Comparison of ENCODE assay signal across 15 cellular contexts in the genomic region with DNA sequence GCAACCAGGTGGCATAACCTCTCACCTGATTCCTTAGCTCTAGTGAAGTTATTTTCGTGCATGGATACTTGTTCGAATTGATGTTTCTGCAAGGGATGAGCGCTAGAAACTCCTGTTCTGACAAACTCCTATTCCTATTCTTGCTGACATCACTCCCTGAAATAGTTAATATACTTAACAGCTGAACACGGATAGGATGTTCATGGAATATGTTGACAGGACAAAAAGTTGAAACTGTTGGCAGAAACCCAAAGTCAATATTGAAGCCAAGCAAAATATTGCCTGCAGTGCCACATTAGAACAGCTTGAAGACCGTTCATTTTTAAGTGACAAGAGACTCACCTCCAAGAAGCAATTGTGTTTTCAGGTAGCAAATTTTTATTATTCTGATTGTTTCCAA. TPM values are rescaled to one million over a fixed set of nuclear protein-coding genes. Genes with fewer than 3 reads are reported as not detected.
DNase-seq lines count a peak whose midpoint lies in the region; ATAC-seq and TF ChIP-seq lines count a peak whose summit lies in the region.
"Had no signal": no experiment of that assay in that cellular context is flagged by ENCODE, and none has a peak within 500 bp of the region (broad histone marks: within the 10 kb centered on the region; RNA-seq: fewer than 3 reads in every experiment).

A gene (plus strand): TSS at position 287 of the 400 bp plus-strand sequence. CDS start 689 bp downstream, outside the sequence.

- ATAC-seq in HG02571 (IDR thresholded peaks at IDR 0.05; ENCODE audit: unreplicated experiment), result no peak

- no peaks in the 10 kb centered on the region for H3K79me1 ChIP-seq in mesenchymal stem cell (replicated peaks; ENCODE audit: low read length, poor library complexity, severe bottlenecking)

- peak within 1 kb of the TSS; percentile 6 for H3K4me2 ChIP-seq in mesenchymal stem cell (ENCODE audit: low read length, poor library complexity, severe bottlenecking)

- peak; percentile 69 for DNase-seq in DMS153 (lab: John Stamatoyannopoulos, UW)
- peak; percentile 3 for DNase-seq in M059J (ENCODE audit: low read depth)
- DNase-seq in choroid plexus epithelial cell (ENCODE audit: low read depth), result peak; percentile 77
- DNase-seq in mesenchymal stem cell, result no peak
- DNase-seq in stimulated activated CD4-positive, alpha-beta T cell treated with anti-CD3 and anti-CD28 coated beads, Interleukin-4, amount 100 ng/mL, for 1 hour, result no peak
- DNase-seq in dedifferentiated amniotic fluid mesenchymal stem cell (ENCODE audit: extremely low spot score), result no peak
- no peak for DNase-seq in anterior cingulate cortex (lab: John Stamatoyannopoulos, UW)
- DNase-seq: activated CD4-positive, alpha-beta memory T cell treated with anti-CD3 and anti-CD28 coated beads for 36 hours; activated gamma-delta T cell treated with Interleukin-2 at 50 U/mL for 16 hours; GF-D8; NCI-H1694; OCI-M1 had no signal

- no peak within 1 kb of the TSS for H4K91ac ChIP-seq in mesenchymal stem cell (ENCODE audit: low read length)

- TF ChIP-seq CTCF in choroid plexus epithelial cell (conservative IDR thresholded peaks at IDR 0.05; ENCODE audit: low read depth, low read length), result no peak

- no peak within 1 kb of the TSS for H2BK12ac ChIP-seq in mesenchymal stem cell (ENCODE audit: low read length in 2 of 2)

- H3K14ac ChIP-seq in mesenchymal stem cell (ENCODE audit: low read length in 2 of 2), result no peak within 1 kb of the TSS

- H2BK120ac ChIP-seq in mesenchymal stem cell (ENCODE audit: low read depth, low read length), result no peak within 1 kb of the TSS

- H2AK5ac ChIP-seq in mesenchymal stem cell (ENCODE audit: low read length, severe bottlenecking), result peak within 1 kb of the TSS; percentile 10

- H3K4me1 ChIP-seq in mesenchymal stem cell (ENCODE audit: control insufficient read depth, insufficient read depth, low read depth, low read length), result peaks cover 4% of the 10 kb centered on the region
- H3K4me1 ChIP-seq: parathyroid adenoma had no signal

- H3K9me3 ChIP-seq in mesenchymal stem cell (ENCODE audit: control insufficient read depth, low read length), result no peaks in the 10 kb centered on the region

- H4K8ac ChIP-seq in mesenchymal stem cell (ENCODE audit: low read length), result no peak within 1 kb of the TSS

- peak within 1 kb of the TSS; percentile 37 for H2BK5ac ChIP-seq in mesenchymal stem cell (ENCODE audit: low read depth, low read length, poor library complexity, severe bottlenecking)

- peak within 1 kb of the TSS; percentile 61 for H3K9ac ChIP-seq in mesenchymal stem cell (ENCODE audit: low read length)
- H3K9ac ChIP-seq: parathyroid adenoma had no signal

- peak within 1 kb of the TSS; percentile 25 for H3K27ac ChIP-seq in mesenchymal stem cell (ENCODE audit: low read length, poor library complexity, severe bottlenecking)
- H3K27ac ChIP-seq: parathyroid adenoma had no signal

- no peak within 1 kb of the TSS for H2AFZ ChIP-seq in mesenchymal stem cell (ENCODE audit: low read depth, low read length)
- H2AFZ ChIP-seq: parathyroid adenoma had no signal

- no peak within 1 kb of the TSS for H3K4ac ChIP-seq in mesenchymal stem cell (ENCODE audit: low read depth in 1 of 2, low read length in 2 of 2)

- H2BK15ac ChIP-seq in mesenchymal stem cell (ENCODE audit: low read depth, poor library complexity, severe bottlenecking), result no peak within 1 kb of the TSS

- 87% methylated on average over 4 of the region's 5 CpGs for WGBS in mesenchymal stem cell

- no peak within 1 kb of the TSS for H3K18ac ChIP-seq in mesenchymal stem cell (ENCODE audit: low read depth in 1 of 2, low read length in 2 of 2)

- H3K27me3 ChIP-seq in mesenchymal stem cell (ENCODE audit: control insufficient read depth in 1 of 2, insufficient read depth in 1 of 2, low read length in 2 of 2), result no peaks in the 10 kb centered on the region

- H3K36me3 ChIP-seq in mesenchymal stem cell (ENCODE audit: control insufficient read depth in 1 of 2, insufficient read depth in 2 of 2, low read depth in 1 of 2, low read length in 2 of 2), result no peaks in the 10 kb centered on the region

- no peak within 1 kb of the TSS for H3K23ac ChIP-seq in mesenchymal stem cell (ENCODE audit: low read length in 2 of 2)

- H3K4me3 ChIP-seq in choroid plexus epithelial cell (ENCODE audit: low read depth, low read length) (no peak within 1 kb of the TSS), mesenchymal stem cell (ENCODE audit: insufficient read depth in 1 of 2, low read depth in 1 of 2, low read length in 2 of 2) (peak within 1 kb of the TSS in 1 of 2 experiments; percentile 68)

RNA-seq across cellular contexts. Expression of the gene that starts here (rescaled TPM):
- total RNA-seq in M059J (2014; rRNA removed; shearing (Covaris generic)), result not detected in 2 replicates
- not detected for polyA plus RNA-seq in mesenchymal stem cell (2013, experiment 1 of 2)
- not detected for polyA plus RNA-seq in mesenchymal stem cell (2013, experiment 2 of 2)
- total RNA-seq: activated CD4-positive, alpha-beta memory T cell treated with anti-CD3 and anti-CD28 coated beads for 36 hours had no signal
- polyA plus RNA-seq: BJ had no signal

Comparison
In these comparisons a context has a peak if more than half of its experiments do, and no peak if none do; other contexts are left out.
1. Peak in DNase-seq in M059J; RNA of the gene not detected or under 1 TPM.
2. DNase-seq: peak in DMS153 (single experiment) and choroid plexus epithelial cell (single experiment); none in mesenchymal stem cell (single experiment), stimulated activated CD4-positive, alpha-beta T cell treated with anti-CD3 and anti-CD28 coated beads, Interleukin-4, amount 100 ng/mL, for 1 hour (single experiment), dedifferentiated amniotic fluid mesenchymal stem cell (single experiment) and anterior cingulate cortex (0 of 58).